25 cellular contexts compared by ENCODE assay signal in genomic region chr9:116639251-116639741, GRCh38. TPM values are rescaled to one million over a fixed set of nuclear protein-coding genes. Genes with fewer than 3 reads are reported as not detected.
A peak's percentile ranks its signal among the peaks of the same experiment; 100 is the strongest.
DNase-seq lines count a peak whose midpoint lies in the region; ATAC-seq and TF ChIP-seq lines count a peak whose summit lies in the region.
"Had no signal": no experiment of that assay in that cellular context is flagged by ENCODE, and none has a peak within 500 bp of the region (broad histone marks: within the 10 kb centered on the region; RNA-seq: fewer than 3 reads in every experiment).

No MANE protein-coding gene starts in this region.

- intact Hi-C loops in esophagus muscularis mucosa (cut with DNase I) (no loop called here), left lung (cut with DNase I) (no loop called here), body of pancreas (cut with DNase I) (no loop called here)

- no peak for TF ChIP-seq CTCF in HFF-Myc (IDR thresholded peaks at IDR 0.05; ENCODE audit: low read depth, low read length, missing control alignments)
- no peak for TF ChIP-seq CTCF in esophagus muscularis mucosa (IDR thresholded peaks at IDR 0.05)
- no peak for TF ChIP-seq CTCF in left lung (IDR thresholded peaks at IDR 0.05)
- no peak for TF ChIP-seq CTCF in body of pancreas (IDR thresholded peaks at IDR 0.05)

- H3K4me3 ChIP-seq in HFF-Myc (replicated peaks; ENCODE audit: low read depth, low read length) (no peak overlapping the region), esophagus muscularis mucosa (no peak overlapping the region), left lung (no peak overlapping the region), body of pancreas (no peak overlapping the region)

- no peaks in the 10 kb centered on the region for H3K36me3 ChIP-seq in esophagus muscularis mucosa
- H3K36me3 ChIP-seq in left lung: no peaks in the 10 kb centered on the region
- no peaks in the 10 kb centered on the region for H3K36me3 ChIP-seq in body of pancreas (replicated peaks in 1 of 2; ENCODE audit: insufficient read depth in 1 of 2, low read depth in 2 of 2)

- ATAC-seq in left lung (peak; percentile 32), GM19351 (IDR thresholded peaks at IDR 0.05; ENCODE audit: unreplicated experiment) (no peak), body of pancreas (no peak)
- ATAC-seq: activated CD4-positive, CD25-positive, alpha-beta regulatory T cell treated with anti-CD3 and anti-CD28 coated beads, Interleukin-2, amount 50 U/mL, for 24 hours; esophagus mucosa; natural killer cell had no signal

- H3K27me3 ChIP-seq in esophagus muscularis mucosa (no peaks in the 10 kb centered on the region), left lung (no peaks in the 10 kb centered on the region), body of pancreas (no peaks in the 10 kb centered on the region)

- H3K9me3 ChIP-seq in esophagus muscularis mucosa (no peaks in the 10 kb centered on the region), left lung (no peaks in the 10 kb centered on the region), body of pancreas (no peaks in the 10 kb centered on the region)

- H3K4me1 ChIP-seq in esophagus muscularis mucosa: peaks cover 0 to 25% (median 17%) of the 10 kb centered on the region in 4 donors
- peaks cover 0 to 4% of the 10 kb centered on the region in 2 donors for H3K4me1 ChIP-seq in left lung
- H3K4me1 ChIP-seq in body of pancreas: no peaks in the 10 kb centered on the region

- H3K27ac ChIP-seq in esophagus muscularis mucosa (replicated peaks in 1 of 4): peak overlapping the region in 1 of 4 donors; percentile 56
- no peak overlapping the region for H3K27ac ChIP-seq in left lung
- no peak overlapping the region for H3K27ac ChIP-seq in body of pancreas
- H3K27ac ChIP-seq: parathyroid adenoma had no signal

- peak; percentile 70 for DNase-seq in AG20443 (ENCODE audit: low spot score)
- DNase-seq in HFF-Myc (ENCODE audit: extremely low read depth, low read depth): peak; percentile 66
- DNase-seq in esophagus muscularis mucosa (ENCODE audit: extremely low spot score): peak; percentile 93
- no peak for DNase-seq in left lung
- no peak for DNase-seq in LoVo (ENCODE audit: low spot score)
- no peak for DNase-seq in NCI-H2227 (lab: John Stamatoyannopoulos, UW; ENCODE audit: unreplicated experiment)
- DNase-seq in body of pancreas: no peak
- DNase-seq: activated naive CD4-positive, alpha-beta T cell treated with anti-CD3 and anti-CD28 coated beads, Interleukin-2, amount 10 ng/mL, durations not matched to agents 7 days and 5 days; activated T-cell treated with anti-CD3 and anti-CD28 coated beads, Interleukin-2, amount 50 U/mL, for 48 hours; anterior cingulate cortex; CD4-positive, alpha-beta T cell; DMS153; effector CD4-positive, alpha-beta T cell; hippocampal formation; islet precursor cell; natural killer cell; NCI-H2107; NCI-H524; stimulated activated CD4-positive, alpha-beta T cell treated with anti-CD3 and anti-CD28 coated beads, Interleukin-2, amount 100 ng/mL, for 24 hours; stimulated activated naive CD4-positive, alpha-beta T cell; SW 1271 had no signal

- TF ChIP-seq EP300 in esophagus muscularis mucosa (IDR thresholded peaks at IDR 0.05): no peak

- no peak for TF ChIP-seq POLR2A in esophagus muscularis mucosa (IDR thresholded peaks at IDR 0.05; ENCODE audit: low read depth)
- TF ChIP-seq POLR2A in body of pancreas (IDR thresholded peaks at IDR 0.05): no peak

RNA-seq across cellular contexts. Expression of gene TRIM32, which starts 47.8 kb away (rescaled TPM):
- 10 to 100 TPM; 12.9 to 19.2 (median 17.3) TPM for total RNA-seq in esophagus muscularis mucosa
- total RNA-seq in left lung: 10 to 100 TPM; 17.3 to 22.9 TPM
- 10 to 100 TPM in 1 of 2 donors, 1 to 10 TPM in 1; 8.6 to 12.2 TPM for total RNA-seq in body of pancreas

Comparison
In these comparisons a context has a peak if more than half of its experiments do, and no peak if none do; other contexts are left out.
1. DNase-seq: peak in AG20443 (single experiment), HFF-Myc (single experiment) and esophagus muscularis mucosa (single experiment); none in left lung (0 of 2), LoVo (single experiment), NCI-H2227 (single experiment) and body of pancreas (0 of 4).